1 cellular context compared by ENCODE assay signal in genomic region chr2:85847051-85847588, GRCh38.
TF ChIP-seq lines count a peak whose summit lies in the region.

No MANE protein-coding gene starts in this region.

TF ChIP-seq in GM12878, 131 proteins besides CTCF, POLR2A, EP300 and RAD21 (continued from another document):
- TF ChIP-seq ZNF592 (IDR thresholded peaks at IDR 0.05) (no peak), YBX1 (IDR thresholded peaks at IDR 0.05) (no peak), SPI1 (IDR thresholded peaks at IDR 0.05; ENCODE audit: borderline replicate concordance, insufficient read depth, low read depth, low read length) (peak; percentile 90), ZNF622 (IDR thresholded peaks at IDR 0.05) (no peak), DPF2 (IDR thresholded peaks at IDR 0.05) (peak; percentile 42; the same call in 1 of the 2 replicates), BRCA1 (IDR thresholded peaks at IDR 0.05; ENCODE audit: low read depth, low read length) (no peak), BCL11A (IDR thresholded peaks at IDR 0.05; ENCODE audit: low read depth, low read length) (no peak), HDAC2 (IDR thresholded peaks at IDR 0.05) (no peak), RFX5 (IDR thresholded peaks at IDR 0.05; ENCODE audit: low read depth, low read length) (no peak), STAT1 (conservative IDR thresholded peaks at IDR 0.05) (no peak), JUND (IDR thresholded peaks at IDR 0.05; ENCODE audit: low read depth, low read length) (no peak), ETV6 (conservative IDR thresholded peaks at IDR 0.05 in 1 of 2, IDR thresholded peaks at IDR 0.05 in 1 of 2; ENCODE audit: borderline replicate concordance in 1 of 2, low read depth in 1 of 2) (0 out of 4 replicates have a peak, but pooled peaks of 1 of the 2 experiments have one; percentile 11), YY1 (IDR thresholded peaks at IDR 0.05; ENCODE audit: low read depth, low read length) (0 out of 2 replicates have a peak, but pooled peaks have one; percentile 44), PKNOX1 (IDR thresholded peaks at IDR 0.05) (no peak), IKZF2 (IDR thresholded peaks at IDR 0.05) (peak; percentile 24 to 42; a peak in 1 of 4 replicates), NR2F1 (conservative IDR thresholded peaks at IDR 0.05) (no peak), RUNX3 (IDR thresholded peaks at IDR 0.05; ENCODE audit: low read length) (peak; percentile 36; the same call in 1 of the 2 replicates), PAX8 (IDR thresholded peaks at IDR 0.05) (no peak), RAD51 (IDR thresholded peaks at IDR 0.05) (no peak), FOXK2 (IDR thresholded peaks at IDR 0.05) (no peak), NR2C1 (IDR thresholded peaks at IDR 0.05) (no peak), FOXM1 (IDR thresholded peaks at IDR 0.05; ENCODE audit: low read depth, low read length) (no peak), MLLT1 (IDR thresholded peaks at IDR 0.05) (no peak), RELA (IDR thresholded peaks at IDR 0.05; ENCODE audit: borderline replicate concordance, partially characterized antibody) (no peak), MXI1 (IDR thresholded peaks at IDR 0.05; ENCODE audit: low read depth, low read length) (no peak), HDAC6 (IDR thresholded peaks at IDR 0.05; ENCODE audit: unreplicated experiment) (no peak)
- TF ChIP-seq, protein P1, sequence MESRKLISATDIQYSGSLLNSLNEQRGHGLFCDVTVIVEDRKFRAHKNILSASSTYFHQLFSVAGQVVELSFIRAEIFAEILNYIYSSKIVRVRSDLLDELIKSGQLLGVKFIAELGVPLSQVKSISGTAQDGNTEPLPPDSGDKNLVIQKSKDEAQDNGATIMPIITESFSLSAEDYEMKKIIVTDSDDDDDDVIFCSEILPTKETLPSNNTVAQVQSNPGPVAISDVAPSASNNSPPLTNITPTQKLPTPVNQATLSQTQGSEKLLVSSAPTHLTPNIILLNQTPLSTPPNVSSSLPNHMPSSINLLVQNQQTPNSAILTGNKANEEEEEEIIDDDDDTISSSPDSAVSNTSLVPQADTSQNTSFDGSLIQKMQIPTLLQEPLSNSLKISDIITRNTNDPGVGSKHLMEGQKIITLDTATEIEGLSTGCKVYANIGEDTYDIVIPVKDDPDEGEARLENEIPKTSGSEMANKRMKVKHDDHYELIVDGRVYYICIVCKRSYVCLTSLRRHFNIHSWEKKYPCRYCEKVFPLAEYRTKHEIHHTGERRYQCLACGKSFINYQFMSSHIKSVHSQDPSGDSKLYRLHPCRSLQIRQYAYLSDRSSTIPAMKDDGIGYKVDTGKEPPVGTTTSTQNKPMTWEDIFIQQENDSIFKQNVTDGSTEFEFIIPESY (IDR thresholded peaks at IDR 0.05): no peak
- TF ChIP-seq, protein P2, sequence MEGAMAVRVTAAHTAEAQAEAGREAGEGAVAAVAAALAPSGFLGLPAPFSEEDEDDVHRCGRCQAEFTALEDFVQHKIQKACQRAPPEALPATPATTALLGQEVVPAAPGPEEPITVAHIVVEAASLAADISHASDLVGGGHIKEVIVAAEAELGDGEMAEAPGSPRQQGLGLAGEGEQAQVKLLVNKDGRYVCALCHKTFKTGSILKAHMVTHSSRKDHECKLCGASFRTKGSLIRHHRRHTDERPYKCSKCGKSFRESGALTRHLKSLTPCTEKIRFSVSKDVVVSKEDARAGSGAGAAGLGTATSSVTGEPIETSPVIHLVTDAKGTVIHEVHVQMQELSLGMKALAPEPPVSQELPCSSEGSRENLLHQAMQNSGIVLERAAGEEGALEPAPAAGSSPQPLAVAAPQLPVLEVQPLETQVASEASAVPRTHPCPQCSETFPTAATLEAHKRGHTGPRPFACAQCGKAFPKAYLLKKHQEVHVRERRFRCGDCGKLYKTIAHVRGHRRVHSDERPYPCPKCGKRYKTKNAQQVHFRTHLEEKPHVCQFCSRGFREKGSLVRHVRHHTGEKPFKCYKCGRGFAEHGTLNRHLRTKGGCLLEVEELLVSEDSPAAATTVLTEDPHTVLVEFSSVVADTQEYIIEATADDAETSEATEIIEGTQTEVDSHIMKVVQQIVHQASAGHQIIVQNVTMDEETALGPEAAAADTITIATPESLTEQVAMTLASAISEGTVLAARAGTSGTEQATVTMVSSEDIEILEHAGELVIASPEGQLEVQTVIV (IDR thresholded peaks at IDR 0.05; ENCODE audit: borderline replicate concordance, partially characterized antibody): no peak
- TF ChIP-seq, protein P3, sequence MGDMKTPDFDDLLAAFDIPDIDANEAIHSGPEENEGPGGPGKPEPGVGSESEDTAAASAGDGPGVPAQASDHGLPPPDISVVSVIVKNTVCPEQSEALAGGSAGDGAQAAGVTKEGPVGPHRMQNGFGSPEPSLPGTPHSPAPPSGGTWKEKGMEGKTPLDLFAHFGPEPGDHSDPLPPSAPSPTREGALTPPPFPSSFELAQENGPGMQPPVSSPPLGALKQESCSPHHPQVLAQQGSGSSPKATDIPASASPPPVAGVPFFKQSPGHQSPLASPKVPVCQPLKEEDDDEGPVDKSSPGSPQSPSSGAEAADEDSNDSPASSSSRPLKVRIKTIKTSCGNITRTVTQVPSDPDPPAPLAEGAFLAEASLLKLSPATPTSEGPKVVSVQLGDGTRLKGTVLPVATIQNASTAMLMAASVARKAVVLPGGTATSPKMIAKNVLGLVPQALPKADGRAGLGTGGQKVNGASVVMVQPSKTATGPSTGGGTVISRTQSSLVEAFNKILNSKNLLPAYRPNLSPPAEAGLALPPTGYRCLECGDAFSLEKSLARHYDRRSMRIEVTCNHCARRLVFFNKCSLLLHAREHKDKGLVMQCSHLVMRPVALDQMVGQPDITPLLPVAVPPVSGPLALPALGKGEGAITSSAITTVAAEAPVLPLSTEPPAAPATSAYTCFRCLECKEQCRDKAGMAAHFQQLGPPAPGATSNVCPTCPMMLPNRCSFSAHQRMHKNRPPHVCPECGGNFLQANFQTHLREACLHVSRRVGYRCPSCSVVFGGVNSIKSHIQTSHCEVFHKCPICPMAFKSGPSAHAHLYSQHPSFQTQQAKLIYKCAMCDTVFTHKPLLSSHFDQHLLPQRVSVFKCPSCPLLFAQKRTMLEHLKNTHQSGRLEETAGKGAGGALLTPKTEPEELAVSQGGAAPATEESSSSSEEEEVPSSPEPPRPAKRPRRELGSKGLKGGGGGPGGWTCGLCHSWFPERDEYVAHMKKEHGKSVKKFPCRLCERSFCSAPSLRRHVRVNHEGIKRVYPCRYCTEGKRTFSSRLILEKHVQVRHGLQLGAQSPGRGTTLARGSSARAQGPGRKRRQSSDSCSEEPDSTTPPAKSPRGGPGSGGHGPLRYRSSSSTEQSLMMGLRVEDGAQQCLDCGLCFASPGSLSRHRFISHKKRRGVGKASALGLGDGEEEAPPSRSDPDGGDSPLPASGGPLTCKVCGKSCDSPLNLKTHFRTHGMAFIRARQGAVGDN (IDR thresholded peaks at IDR 0.05): peak; percentile 39; the same call in 1 of the 2 replicates
- TF ChIP-seq, protein P4, sequence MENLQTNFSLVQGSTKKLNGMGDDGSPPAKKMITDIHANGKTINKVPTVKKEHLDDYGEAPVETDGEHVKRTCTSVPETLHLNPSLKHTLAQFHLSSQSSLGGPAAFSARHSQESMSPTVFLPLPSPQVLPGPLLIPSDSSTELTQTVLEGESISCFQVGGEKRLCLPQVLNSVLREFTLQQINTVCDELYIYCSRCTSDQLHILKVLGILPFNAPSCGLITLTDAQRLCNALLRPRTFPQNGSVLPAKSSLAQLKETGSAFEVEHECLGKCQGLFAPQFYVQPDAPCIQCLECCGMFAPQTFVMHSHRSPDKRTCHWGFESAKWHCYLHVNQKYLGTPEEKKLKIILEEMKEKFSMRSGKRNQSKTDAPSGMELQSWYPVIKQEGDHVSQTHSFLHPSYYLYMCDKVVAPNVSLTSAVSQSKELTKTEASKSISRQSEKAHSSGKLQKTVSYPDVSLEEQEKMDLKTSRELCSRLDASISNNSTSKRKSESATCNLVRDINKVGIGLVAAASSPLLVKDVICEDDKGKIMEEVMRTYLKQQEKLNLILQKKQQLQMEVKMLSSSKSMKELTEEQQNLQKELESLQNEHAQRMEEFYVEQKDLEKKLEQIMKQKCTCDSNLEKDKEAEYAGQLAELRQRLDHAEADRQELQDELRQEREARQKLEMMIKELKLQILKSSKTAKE (IDR thresholded peaks at IDR 0.05; ENCODE audit: low read depth, poor library complexity, severe bottlenecking): no peak
- TF ChIP-seq, protein P5, sequence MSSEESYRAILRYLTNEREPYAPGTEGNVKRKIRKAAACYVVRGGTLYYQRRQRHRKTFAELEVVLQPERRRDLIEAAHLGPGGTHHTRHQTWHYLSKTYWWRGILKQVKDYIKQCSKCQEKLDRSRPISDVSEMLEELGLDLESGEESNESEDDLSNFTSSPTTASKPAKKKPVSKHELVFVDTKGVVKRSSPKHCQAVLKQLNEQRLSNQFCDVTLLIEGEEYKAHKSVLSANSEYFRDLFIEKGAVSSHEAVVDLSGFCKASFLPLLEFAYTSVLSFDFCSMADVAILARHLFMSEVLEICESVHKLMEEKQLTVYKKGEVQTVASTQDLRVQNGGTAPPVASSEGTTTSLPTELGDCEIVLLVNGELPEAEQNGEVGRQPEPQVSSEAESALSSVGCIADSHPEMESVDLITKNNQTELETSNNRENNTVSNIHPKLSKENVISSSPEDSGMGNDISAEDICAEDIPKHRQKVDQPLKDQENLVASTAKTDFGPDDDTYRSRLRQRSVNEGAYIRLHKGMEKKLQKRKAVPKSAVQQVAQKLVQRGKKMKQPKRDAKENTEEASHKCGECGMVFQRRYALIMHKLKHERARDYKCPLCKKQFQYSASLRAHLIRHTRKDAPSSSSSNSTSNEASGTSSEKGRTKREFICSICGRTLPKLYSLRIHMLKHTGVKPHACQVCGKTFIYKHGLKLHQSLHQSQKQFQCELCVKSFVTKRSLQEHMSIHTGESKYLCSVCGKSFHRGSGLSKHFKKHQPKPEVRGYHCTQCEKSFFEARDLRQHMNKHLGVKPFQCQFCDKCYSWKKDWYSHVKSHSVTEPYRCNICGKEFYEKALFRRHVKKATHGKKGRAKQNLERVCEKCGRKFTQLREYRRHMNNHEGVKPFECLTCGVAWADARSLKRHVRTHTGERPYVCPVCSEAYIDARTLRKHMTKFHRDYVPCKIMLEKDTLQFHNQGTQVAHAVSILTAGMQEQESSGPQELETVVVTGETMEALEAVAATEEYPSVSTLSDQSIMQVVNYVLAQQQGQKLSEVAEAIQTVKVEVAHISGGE (CRISPR knock-in tag; IDR thresholded peaks at IDR 0.05): no peak
- TF ChIP-seq, protein P6, sequence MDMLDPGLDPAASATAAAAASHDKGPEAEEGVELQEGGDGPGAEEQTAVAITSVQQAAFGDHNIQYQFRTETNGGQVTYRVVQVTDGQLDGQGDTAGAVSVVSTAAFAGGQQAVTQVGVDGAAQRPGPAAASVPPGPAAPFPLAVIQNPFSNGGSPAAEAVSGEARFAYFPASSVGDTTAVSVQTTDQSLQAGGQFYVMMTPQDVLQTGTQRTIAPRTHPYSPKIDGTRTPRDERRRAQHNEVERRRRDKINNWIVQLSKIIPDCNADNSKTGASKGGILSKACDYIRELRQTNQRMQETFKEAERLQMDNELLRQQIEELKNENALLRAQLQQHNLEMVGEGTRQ (IDR thresholded peaks at IDR 0.05; ENCODE audit: borderline replicate concordance, low read depth, low read length): no peak
TF ChIP-seq in GM12878: peak in this region for 11.
